In genomic region chr1:212814989-212815388, GRCh38 we compare ENCODE assay signal across 8 cellular contexts. TPM values are rescaled to one million over a fixed set of nuclear protein-coding genes. Genes with fewer than 3 reads are reported as not detected.
DNase-seq lines count a peak whose midpoint lies in the region; ATAC-seq and TF ChIP-seq lines count a peak whose summit lies in the region.

No MANE protein-coding gene starts in this region.

- H3K27ac Mint-ChIP-seq in natural killer cell treated with Interleukin-12 subunit alpha and Interleukin-12 subunit beta and Interleukin-15 and Interleukin-18, amount 100 ng/mL, for 72 hours, result no peak overlapping the region

- peaks cover 4 to 5% of the 10 kb centered on the region in 2 donors for H3K4me1 Mint-ChIP-seq in natural killer cell treated with Interleukin-12 subunit alpha and Interleukin-12 subunit beta and Interleukin-15 and Interleukin-18, amount 100 ng/mL, for 72 hours (ENCODE audit: low read depth in 2 of 2)

- no peaks in the 10 kb centered on the region for H3K9me3 ChIP-seq in HCT116 (ENCODE audit: control insufficient read depth in 1 of 2, insufficient read depth in 1 of 2, low read depth in 1 of 2, low read length in 2 of 2)
- H3K9me3 ChIP-seq in mesenchymal stem cell (ENCODE audit: control insufficient read depth, low read length), result no peaks in the 10 kb centered on the region
- no peaks in the 10 kb centered on the region for H3K9me3 ChIP-seq in suprapubic skin

- no peaks in the 10 kb centered on the region for H3K36me3 Mint-ChIP-seq in natural killer cell treated with Interleukin-12 subunit alpha and Interleukin-12 subunit beta and Interleukin-15 and Interleukin-18, amount 100 ng/mL, for 72 hours

- BruUV-seq in HCT116 (replicated peaks; lab: Mats Ljungman, UMichigan), result no TSS peak

- no peaks in the 10 kb centered on the region for H3K9me3 Mint-ChIP-seq in natural killer cell treated with Interleukin-12 subunit alpha and Interleukin-12 subunit beta and Interleukin-15 and Interleukin-18, amount 100 ng/mL, for 72 hours

- H3K4ac ChIP-seq in mesenchymal stem cell (ENCODE audit: low read depth in 1 of 2, low read length in 2 of 2), result no peak overlapping the region

- no peak overlapping the region for H2BK12ac ChIP-seq in mesenchymal stem cell (ENCODE audit: low read length in 2 of 2)

- no peaks in the 10 kb centered on the region for H3K79me2 ChIP-seq in HCT116 (ENCODE audit: insufficient read depth, low read length)

- no peak overlapping the region for H3K14ac ChIP-seq in mesenchymal stem cell (ENCODE audit: low read length in 2 of 2)

- H3K18ac ChIP-seq in mesenchymal stem cell (ENCODE audit: low read depth in 1 of 2, low read length in 2 of 2), result no peak overlapping the region

- ATAC-seq in HCT116, result no peak
- no peak for ATAC-seq in HG03354 (IDR thresholded peaks at IDR 0.05; ENCODE audit: poor library complexity, severe bottlenecking, unreplicated experiment)
- no peak for ATAC-seq in natural killer cell treated with Interleukin-12 subunit alpha and Interleukin-12 subunit beta and Interleukin-15 and Interleukin-18, amount 100 ng/mL, for 72 hours

- H3K27me3 ChIP-seq in HCT116 (ENCODE audit: insufficient read depth, low read length) (no peaks in the 10 kb centered on the region), mesenchymal stem cell (ENCODE audit: control insufficient read depth in 1 of 2, insufficient read depth in 1 of 2, low read length in 2 of 2) (no peaks in the 10 kb centered on the region), suprapubic skin (no peaks in the 10 kb centered on the region)

- no peak for TF ChIP-seq EP300 in suprapubic skin (IDR thresholded peaks at IDR 0.05)

- intact Hi-C loops in HCT116 (cut with micrococcal nuclease), result no loop called here

- H4K20me1 ChIP-seq in HCT116 (ENCODE audit: insufficient read depth), result no peaks in the 10 kb centered on the region

- RAD21 ChIA-PET in HCT116 (lab: Charles Lee; ENCODE audit: low non-redundant PET in 1 of 2, low total read pairs in 2 of 2, uncharacterized antibody in 2 of 2, unreplicated experiment in 2 of 2), result no interaction called here

- POLR2A ChIA-PET in HCT116 (lab: Charles Lee), result no interaction called here

- H2AFZ ChIP-seq in HCT116 (ENCODE audit: low read depth, low read length, poor library complexity, severe bottlenecking) (no peak overlapping the region), mesenchymal stem cell (ENCODE audit: low read depth, low read length) (no peak overlapping the region)

- WGBS in mesenchymal stem cell, result 100% methylated on average over 1 of the region's 5 CpGs
- 51% methylated on average over 5 of the region's 5 CpGs for WGBS in suprapubic skin

- CTCF ChIA-PET in HCT116 (lab: Charles Lee), result interaction anchor here (0.6 to 1.4 kb wide), 5 partner anchors 10 to 191 kb away, joined by 3 to 13 read pairs (median 4); no protein-coding TSS in a partner anchor

- no peak overlapping the region for H4K8ac ChIP-seq in mesenchymal stem cell (ENCODE audit: low read length)

- no peaks in the 10 kb centered on the region for H3K79me1 ChIP-seq in mesenchymal stem cell (replicated peaks; ENCODE audit: low read length, poor library complexity, severe bottlenecking)

- H3K4me2 ChIP-seq in HCT116 (ENCODE audit: low read length), result no peak overlapping the region
- H3K4me2 ChIP-seq in mesenchymal stem cell (ENCODE audit: low read length, poor library complexity, severe bottlenecking), result no peak overlapping the region

- H3K4me3 Mint-ChIP-seq in natural killer cell treated with Interleukin-12 subunit alpha and Interleukin-12 subunit beta and Interleukin-15 and Interleukin-18, amount 100 ng/mL, for 72 hours, result no peak overlapping the region

- no peak overlapping the region for H3K9ac ChIP-seq in HCT116 (ENCODE audit: low read length)
- no peak overlapping the region for H3K9ac ChIP-seq in mesenchymal stem cell (ENCODE audit: low read length)

- H3K27ac ChIP-seq in HCT116 (ENCODE audit: low read depth, low read length) (no peak overlapping the region), mesenchymal stem cell (ENCODE audit: low read length, poor library complexity, severe bottlenecking) (no peak overlapping the region), suprapubic skin (no peak overlapping the region)

- TF ChIP-seq CTCF in HCT116 (IDR thresholded peaks at IDR 0.05 in 2 of 3, conservative IDR thresholded peaks at IDR 0.05 in 1 of 3; ENCODE audit: borderline replicate concordance in 1 of 3, insufficient read depth in 1 of 3, low read depth in 2 of 3, low read length in 2 of 3) (peak; percentile 11 to 51 (median 25); a peak in 4 of 6 replicates), suprapubic skin (IDR thresholded peaks at IDR 0.05) (no peak)

- H2BK120ac ChIP-seq in mesenchymal stem cell (ENCODE audit: low read depth, low read length), result no peak overlapping the region

- no peak overlapping the region for H2AK5ac ChIP-seq in mesenchymal stem cell (ENCODE audit: low read length, severe bottlenecking)

- H3K4me1 ChIP-seq in HCT116 (ENCODE audit: control insufficient read depth in 1 of 2, insufficient read depth in 2 of 2, low read length in 2 of 2) (no peaks in the 10 kb centered on the region; a peak in 1 of 4 replicates), mesenchymal stem cell (ENCODE audit: control insufficient read depth, insufficient read depth, low read depth, low read length) (no peaks in the 10 kb centered on the region), suprapubic skin (no peaks in the 10 kb centered on the region)

- no peak overlapping the region for H4K91ac ChIP-seq in mesenchymal stem cell (ENCODE audit: low read length)

- TF ChIP-seq POLR2A in HCT116 (IDR thresholded peaks at IDR 0.05; ENCODE audit: borderline replicate concordance, extremely low read depth, insufficient read depth, insufficient read length) (no peak), suprapubic skin (IDR thresholded peaks at IDR 0.05) (no peak)

- peak; percentile 25 for DNase-seq in CD1c-positive myeloid dendritic cell (ENCODE audit: extremely low spot score)
- DNase-seq in HCT116 (ENCODE audit: low read depth, low spot score), result no peak
- peak; percentile 22 for DNase-seq in amniotic epithelial cell (ENCODE audit: low read depth)
- peak; percentile 29 for DNase-seq in mesenchymal stem cell
- no peak for DNase-seq in SHP77 treated with DMSO at 0.1 percent for 48 hours (lab: John Stamatoyannopoulos, UW)
- DNase-seq in natural killer cell treated with Interleukin-12 subunit alpha and Interleukin-12 subunit beta and Interleukin-15 and Interleukin-18, amount 100 ng/mL, for 72 hours (ENCODE audit: low spot score), result no peak
- no peak for DNase-seq in suprapubic skin (ENCODE audit: low spot score in 2 of 2)

- no peaks in the 10 kb centered on the region for H3K9me2 ChIP-seq in HCT116 (ENCODE audit: insufficient read depth)

- H2BK15ac ChIP-seq in mesenchymal stem cell (ENCODE audit: low read depth, poor library complexity, severe bottlenecking), result no peak overlapping the region

- peaks cover 3 to 6% of the 10 kb centered on the region in 2 donors for H3K27me3 Mint-ChIP-seq in natural killer cell treated with Interleukin-12 subunit alpha and Interleukin-12 subunit beta and Interleukin-15 and Interleukin-18, amount 100 ng/mL, for 72 hours

- H3K36me3 ChIP-seq in HCT116 (ENCODE audit: control insufficient read depth in 1 of 2, insufficient read depth in 2 of 2, low read length in 2 of 2), result no peaks in the 10 kb centered on the region; a peak in 1 of 4 replicates
- peaks cover 0 to 17% of the 10 kb centered on the region in 2 experiments for H3K36me3 ChIP-seq in mesenchymal stem cell (ENCODE audit: control insufficient read depth in 1 of 2, insufficient read depth in 2 of 2, low read depth in 1 of 2, low read length in 2 of 2)
- peaks cover 29% of the 10 kb centered on the region for H3K36me3 ChIP-seq in suprapubic skin

- peak; percentile 37 for TF ChIP-seq RAD21 in HCT116 (IDR thresholded peaks at IDR 0.05; ENCODE audit: low read depth)

- no peak overlapping the region for H3K4me3 ChIP-seq in HCT116 (replicated peaks in 1 of 2; ENCODE audit: low read depth in 1 of 2, low read length in 2 of 2)
- H3K4me3 ChIP-seq in mesenchymal stem cell (ENCODE audit: insufficient read depth in 1 of 2, low read depth in 1 of 2, low read length in 2 of 2), result no peak overlapping the region
- H3K4me3 ChIP-seq in suprapubic skin, result no peak overlapping the region

- no peak overlapping the region for H3K23ac ChIP-seq in mesenchymal stem cell (ENCODE audit: low read length in 2 of 2)

- no peak overlapping the region for H2BK5ac ChIP-seq in mesenchymal stem cell (ENCODE audit: low read depth, low read length, poor library complexity, severe bottlenecking)

TF ChIP-seq in HCT116, 20 proteins besides CTCF, POLR2A, EP300 and RAD21 (continues in another document):
- TF ChIP-seq JUND (IDR thresholded peaks at IDR 0.05), result no peak
- TF ChIP-seq SP1 (IDR thresholded peaks at IDR 0.05; ENCODE audit: low read depth), result no peak
- no peak for TF ChIP-seq FOSL1 (IDR thresholded peaks at IDR 0.05; ENCODE audit: low read depth)
- TF ChIP-seq CBX3 (IDR thresholded peaks at IDR 0.05; ENCODE audit: low read depth), result no peak
- TF ChIP-seq SRF (IDR thresholded peaks at IDR 0.05; ENCODE audit: low read depth), result no peak
- no peak for TF ChIP-seq ZFX (IDR thresholded peaks at IDR 0.05)

RNA-seq across cellular contexts. Expression of gene TATDN3, which starts 23.3 kb away (rescaled TPM):
- 16.3 TPM for total RNA-seq in HCT116 (2021; ENCODE audit: unreplicated experiment)
- 7.0 and 9.5 TPM in 2 replicates for polyA plus RNA-seq in HCT116 (2012)
- 8.6 TPM for polyA plus RNA-seq in mesenchymal stem cell (2013, experiment 1 of 2)
- polyA plus RNA-seq in mesenchymal stem cell (2013, experiment 2 of 2), result 8.7 TPM
- total RNA-seq in natural killer cell treated with Interleukin-12 subunit alpha and Interleukin-12 subunit beta and Interleukin-15 and Interleukin-18, amount 100 ng/mL, for 72 hours, result 1 to 10 TPM; 5.7 to 9.8 TPM
- 10 to 100 TPM in 2 of 4 donors, 1 to 10 TPM in 2; 5.9 to 16.4 (median 9.1) TPM for total RNA-seq in suprapubic skin

RNA-seq across cellular contexts. Expression of gene NSL1, which starts 23.4 kb away (rescaled TPM):
- 36.4 TPM for total RNA-seq in HCT116 (2021; ENCODE audit: unreplicated experiment)
- polyA plus RNA-seq in HCT116 (2012), result 12.8 and 15.0 TPM in 2 replicates
- 18.1 TPM for polyA plus RNA-seq in mesenchymal stem cell (2013, experiment 1 of 2)
- polyA plus RNA-seq in mesenchymal stem cell (2013, experiment 2 of 2), result 19.1 TPM
- 10 to 100 TPM; 27.7 to 44.7 TPM for total RNA-seq in natural killer cell treated with Interleukin-12 subunit alpha and Interleukin-12 subunit beta and Interleukin-15 and Interleukin-18, amount 100 ng/mL, for 72 hours
- total RNA-seq in suprapubic skin, result 10 to 100 TPM; 18.3 to 57.5 (median 34.3) TPM

RNA-seq across cellular contexts. Expression of gene SPATA45, which starts 32.5 kb away (rescaled TPM):
- total RNA-seq in HCT116 (2021; ENCODE audit: unreplicated experiment) (not detected), suprapubic skin (not detected)
- not detected in 2 replicates for polyA plus RNA-seq in HCT116 (2012)
- 0.19 TPM for polyA plus RNA-seq in mesenchymal stem cell (2013, experiment 1 of 2)
- polyA plus RNA-seq in mesenchymal stem cell (2013, experiment 2 of 2), result 0.26 TPM
- total RNA-seq in natural killer cell treated with Interleukin-12 subunit alpha and Interleukin-12 subunit beta and Interleukin-15 and Interleukin-18, amount 100 ng/mL, for 72 hours, result under 1 TPM in 1 of 2 donors, not detected in 1; 0.86 TPM

RNA-seq across cellular contexts. Expression of gene FLVCR1, which starts 43.1 kb away (rescaled TPM):
- total RNA-seq in HCT116 (2021; ENCODE audit: unreplicated experiment) (19.0 TPM), suprapubic skin (1 to 10 TPM; 4.3 to 8.5 (median 6.3) TPM)
- polyA plus RNA-seq in HCT116 (2012), result 5.7 TPM in 2 replicates
- polyA plus RNA-seq in mesenchymal stem cell (2013, experiment 1 of 2), result 4.1 TPM
- polyA plus RNA-seq in mesenchymal stem cell (2013, experiment 2 of 2), result 4.3 TPM
- 10 to 100 TPM; 15.6 to 22.1 TPM for total RNA-seq in natural killer cell treated with Interleukin-12 subunit alpha and Interleukin-12 subunit beta and Interleukin-15 and Interleukin-18, amount 100 ng/mL, for 72 hours

Comparison
In these comparisons a context has a peak if more than half of its experiments do, and no peak if none do; other contexts are left out.
1. DNase-seq: peak in CD1c-positive myeloid dendritic cell (single experiment), amniotic epithelial cell (single experiment) and mesenchymal stem cell (single experiment); none in HCT116 (single experiment), SHP77 treated with DMSO at 0.1 percent for 48 hours (single experiment), natural killer cell treated with Interleukin-12 subunit alpha and Interleukin-12 subunit beta and Interleukin-15 and Interleukin-18, amount 100 ng/mL, for 72 hours (single experiment) and suprapubic skin (0 of 2).
2. CTCF ChIP-seq: peak in HCT116 (3 of 3); none in suprapubic skin (0 of 2).